In the genomic region with DNA sequence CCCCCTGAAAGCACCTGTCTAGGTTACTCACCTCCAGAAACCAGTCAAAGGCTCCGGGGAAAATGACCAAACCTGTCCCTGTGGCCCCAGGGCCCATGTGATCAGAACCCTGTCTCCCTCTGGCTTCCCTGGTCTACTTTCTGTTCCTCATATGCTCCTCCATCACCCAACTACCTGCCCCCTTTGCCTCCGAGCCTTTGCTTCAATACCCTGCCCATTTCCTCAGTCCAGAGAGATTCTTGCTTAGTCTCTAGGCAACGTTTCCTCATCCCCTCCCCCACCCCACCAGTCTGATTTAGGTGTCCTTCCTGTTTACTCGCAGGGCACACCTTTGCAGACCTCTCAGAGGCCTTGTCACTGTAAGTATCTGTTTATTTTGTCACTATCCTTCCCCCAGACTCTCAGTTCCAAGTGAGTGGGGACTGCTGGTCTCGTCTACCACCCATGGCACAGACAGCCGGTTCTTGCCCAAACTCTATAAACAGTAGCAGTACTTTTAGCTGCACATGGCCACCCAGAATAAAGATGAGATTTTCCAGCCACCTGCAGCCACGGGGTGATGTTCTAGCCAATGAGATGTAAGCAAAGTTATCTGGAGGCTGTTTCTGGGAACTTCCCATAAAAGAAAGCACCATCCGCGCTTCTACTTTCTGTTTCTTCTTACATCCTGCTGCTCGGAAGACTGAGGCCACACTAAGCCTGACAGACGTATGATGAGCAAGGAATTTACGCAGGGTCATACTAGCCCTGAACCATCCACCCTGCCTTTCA, we compare ENCODE assay signal across 8 cellular contexts. TPM values are rescaled to one million over a fixed set of nuclear protein-coding genes. Genes with fewer than 3 reads are reported as not detected.
A peak's percentile ranks its signal among the peaks of the same experiment; 100 is the strongest.
DNase-seq lines count a peak whose midpoint lies in the region; ATAC-seq and TF ChIP-seq lines count a peak whose summit lies in the region.

No MANE protein-coding gene starts in this region.

- H3K27ac Mint-ChIP-seq in T-helper 17 cell, result peak overlapping the region; percentile 99

- peaks cover 7% of the 10 kb centered on the region for H3K36me3 Mint-ChIP-seq in T-helper 17 cell (ENCODE audit: low read depth)

- dilution Hi-C loops in mammary epithelial cell (cut with HindIII; ENCODE audit: low sequenced_read_pairs), result no loop called here

- no peaks in the 10 kb centered on the region for H3K36me3 ChIP-seq in mammary epithelial cell (ENCODE audit: insufficient read depth, low read length)

- DNase-seq in T-helper 17 cell (peak; percentile 40 to 62 (median 58)), mammary epithelial cell (peak; percentile 14), cerebellar nuclear complex (lab: John Stamatoyannopoulos, UW) (no peak), NCI-H187 treated with DMSO at 0.1 percent for 48 hours (lab: John Stamatoyannopoulos, UW) (no peak), DMS114 treated with DMSO at 0.1 percent for 48 hours (lab: John Stamatoyannopoulos, UW; ENCODE audit: unreplicated experiment) (no peak)
- DNase-seq in stimulated activated CD4-positive, alpha-beta T cell treated with anti-CD3 and anti-CD28 coated beads, Interleukin-15, amount 100 ng/mL, for 24 hours, result peak; percentile 67

- 97% methylated on average over 12 of the region's 12 CpGs for WGBS in mammary epithelial cell (ENCODE audit: low coverage, missing lambda C conversion rate)

- H4K20me1 ChIP-seq in mammary epithelial cell (ENCODE audit: insufficient read depth, low read length), result no peaks in the 10 kb centered on the region

- CTCF ChIA-PET in mammary epithelial cell (lab: Charles Lee; ENCODE audit: low non-redundant PET), result no interaction called here

- no peak overlapping the region for H3K4me2 ChIP-seq in mammary epithelial cell (ENCODE audit: insufficient read depth, low read depth, low read length)

- no peaks in the 10 kb centered on the region for H3K27me3 ChIP-seq in mammary epithelial cell (ENCODE audit: insufficient read depth, low read length)

- H3K27me3 Mint-ChIP-seq in T-helper 17 cell, result no peaks in the 10 kb centered on the region

- in situ Hi-C loops in mammary epithelial cell (cut with MboI; ENCODE audit: low sequenced_read_pairs in 2 of 2), result no loop called here

- H3K4me1 Mint-ChIP-seq in T-helper 17 cell, result peaks cover 71% of the 10 kb centered on the region

- H3K9ac ChIP-seq in mammary epithelial cell (ENCODE audit: insufficient read depth, low read length), result no peak overlapping the region

- no peak overlapping the region for H3K27ac ChIP-seq in mammary epithelial cell (ENCODE audit: insufficient read depth, low read depth, low read length)

- H3K9me3 ChIP-seq in T-helper 17 cell (ENCODE audit: control insufficient read depth, low read length, poor library complexity, severe bottlenecking) (no peaks in the 10 kb centered on the region), mammary epithelial cell (replicated peaks; ENCODE audit: insufficient read depth, low read length) (no peaks in the 10 kb centered on the region)

- H3K4me3 Mint-ChIP-seq in T-helper 17 cell, result peak overlapping the region; percentile 93

- H2AFZ ChIP-seq in mammary epithelial cell (ENCODE audit: low read depth, low read length), result no peak overlapping the region

- no peaks in the 10 kb centered on the region for H3K4me1 ChIP-seq in mammary epithelial cell (ENCODE audit: insufficient read depth, low read length)

- H3K79me2 ChIP-seq in mammary epithelial cell (ENCODE audit: insufficient read depth, low read length), result peaks cover 96% of the 10 kb centered on the region

- no TSS peak for BruUV-seq in mammary epithelial cell (replicated peaks; lab: Mats Ljungman, UMichigan)

- intact Hi-C loops in mammary epithelial cell (cut with micrococcal nuclease), result no loop called here

- TF ChIP-seq CTCF in mammary epithelial cell (conservative IDR thresholded peaks at IDR 0.05 in 1 of 2, IDR thresholded peaks at IDR 0.05 in 1 of 2; ENCODE audit: extremely low read depth in 1 of 2, insufficient read depth in 1 of 2, low read depth in 1 of 2, low read length in 2 of 2), result no peak

- ATAC-seq in GM18870 (IDR thresholded peaks at IDR 0.05; ENCODE audit: unreplicated experiment), result peak; percentile 83
- peak; percentile 91 for ATAC-seq in HG02943 (IDR thresholded peaks at IDR 0.05; ENCODE audit: low read depth, unreplicated experiment)
- ATAC-seq in T-helper 17 cell, result peak; percentile 85

- no peak overlapping the region for H3K4me3 ChIP-seq in mammary epithelial cell (replicated peaks in 1 of 3; ENCODE audit: insufficient read depth in 1 of 3, low read depth in 2 of 3, low read length in 3 of 3)

RNA-seq across cellular contexts. Expression of gene ELOVL5, which starts 13.3 kb away (rescaled TPM):
- total RNA-seq in T-helper 17 cell, result 100 to 1,000 TPM; 121 to 147 TPM
- total RNA-seq in mammary epithelial cell, result 10 to 100 TPM; 50.8 to 71.1 TPM
- 56.2 TPM for polyA plus RNA-seq in mammary epithelial cell
- polyA minus RNA-seq in mammary epithelial cell, result 132 TPM

Comparison
In these comparisons a context has a peak if more than half of its experiments do, and no peak if none do; other contexts are left out.
1. DNase-seq: peak in T-helper 17 cell (3 of 3), mammary epithelial cell (single experiment) and stimulated activated CD4-positive, alpha-beta T cell treated with anti-CD3 and anti-CD28 coated beads, Interleukin-15, amount 100 ng/mL, for 24 hours (single experiment); none in cerebellar nuclear complex (0 of 2), NCI-H187 treated with DMSO at 0.1 percent for 48 hours (single experiment) and DMS114 treated with DMSO at 0.1 percent for 48 hours (single experiment).
2. Peak in every context shown above with its lines, with median percentiles within 50 percentile points of each other: ATAC-seq.